In genomic region chr5:6490693-6491092, GRCh38 we compare ENCODE assay signal across 1 cellular context.
TF ChIP-seq lines count a peak whose summit lies in the region.

No MANE protein-coding gene starts in this region.

TF ChIP-seq in GM23338, 12 proteins besides CTCF, POLR2A, EP300 and RAD21 (continued from another document):
- no peak for TF ChIP-seq ZNF462 (CRISPR knock-in tag; IDR thresholded peaks at IDR 0.05)
- TF ChIP-seq CREB1 (CRISPR knock-in tag; IDR thresholded peaks at IDR 0.05; ENCODE audit: low read depth): no peak
- no peak for TF ChIP-seq NANOG (IDR thresholded peaks at IDR 0.05; ENCODE audit: borderline replicate concordance)
